Comparison of ENCODE assay signal across 9 cellular contexts in genomic region chr9:129178983-129179382, GRCh38. TPM values are rescaled to one million over a fixed set of nuclear protein-coding genes. Genes with fewer than 3 reads are reported as not detected.
A peak's percentile ranks its signal among the peaks of the same experiment; 100 is the strongest.
DNase-seq lines count a peak whose midpoint lies in the region; ATAC-seq and TF ChIP-seq lines count a peak whose summit lies in the region.
"Had no signal": no experiment of that assay in that cellular context is flagged by ENCODE, and none has a peak within 500 bp of the region (broad histone marks: within the 10 kb centered on the region; RNA-seq: fewer than 3 reads in every experiment).

No MANE protein-coding gene starts in this region.

- DNase-seq in left ventricle myocardium inferior (no peak), left cardiac atrium (no peak), NCI-H510A treated with DMSO at 0.1 percent for 48 hours (lab: John Stamatoyannopoulos, UW) (peak; percentile 68), hepatocyte (ENCODE audit: low spot score) (peak; percentile 90), thoracic aorta (ENCODE audit: low spot score) (no peak), foreskin keratinocyte (no peak), NCI-H2029 (lab: John Stamatoyannopoulos, UW) (no peak)

- H3K36me3 ChIP-seq in left ventricle myocardium inferior: no peaks in the 10 kb centered on the region
- H3K36me3 ChIP-seq in hepatocyte (replicated peaks; ENCODE audit: insufficient read depth, low read depth): no peaks in the 10 kb centered on the region
- H3K36me3 ChIP-seq in thoracic aorta: no peaks in the 10 kb centered on the region

- no peaks in the 10 kb centered on the region for H3K9me3 ChIP-seq in left ventricle myocardium inferior (replicated peaks)
- H3K9me3 ChIP-seq in hepatocyte (ENCODE audit: low read depth): no peaks in the 10 kb centered on the region
- no peaks in the 10 kb centered on the region for H3K9me3 ChIP-seq in thoracic aorta
- H3K9me3 ChIP-seq: esophagus muscularis mucosa had no signal

- no peak for TF ChIP-seq CTCF in left ventricle myocardium inferior (IDR thresholded peaks at IDR 0.05; ENCODE audit: borderline replicate concordance)
- no peak for TF ChIP-seq CTCF in hepatocyte (IDR thresholded peaks at IDR 0.05; ENCODE audit: poor library complexity)
- TF ChIP-seq CTCF in thoracic aorta (IDR thresholded peaks at IDR 0.05): no peak
- TF ChIP-seq CTCF in foreskin keratinocyte (conservative IDR thresholded peaks at IDR 0.05): no peak

- H3K4me3 ChIP-seq in left ventricle myocardium inferior: peak overlapping the region; percentile 92
- H3K4me3 ChIP-seq in hepatocyte: no peak overlapping the region
- H3K4me3 ChIP-seq in thoracic aorta: peak overlapping the region; percentile 98

- H3K9me2 ChIP-seq in hepatocyte (replicated peaks; ENCODE audit: insufficient read depth): no peaks in the 10 kb centered on the region

- H3K4me1 ChIP-seq in left ventricle myocardium inferior (peaks cover 45% of the 10 kb centered on the region), hepatocyte (ENCODE audit: insufficient read depth) (peaks cover 45% of the 10 kb centered on the region), thoracic aorta (ENCODE audit: control insufficient read depth in 1 of 2, low read depth in 2 of 2) (peaks cover 4 to 15% of the 10 kb centered on the region in 2 donors), foreskin keratinocyte (peaks cover 6% of the 10 kb centered on the region)

- H4K20me1 ChIP-seq in hepatocyte (ENCODE audit: insufficient read depth, poor library complexity, severe bottlenecking): no peaks in the 10 kb centered on the region

- WGBS in hepatocyte (ENCODE audit: low lambda C conversion rate, missing lambda C conversion rate): 23% methylated on average over 14 of the region's 14 CpGs

- H3K27ac ChIP-seq in left ventricle myocardium inferior (replicated peaks) (no peak overlapping the region), hepatocyte (peak overlapping the region; percentile 95), thoracic aorta (no peak overlapping the region), foreskin keratinocyte (no peak overlapping the region)

- H3K4me2 ChIP-seq in hepatocyte: peak overlapping the region; percentile 74

- H2AFZ ChIP-seq in hepatocyte: no peak overlapping the region

- H3K79me2 ChIP-seq in hepatocyte: peaks cover 14% of the 10 kb centered on the region

- H3K27me3 ChIP-seq in left ventricle myocardium inferior (ENCODE audit: low read depth) (no peaks in the 10 kb centered on the region), hepatocyte (no peaks in the 10 kb centered on the region), thoracic aorta (replicated peaks; ENCODE audit: insufficient read depth) (no peaks in the 10 kb centered on the region), foreskin keratinocyte (no peaks in the 10 kb centered on the region)
- H3K27me3 ChIP-seq: esophagus muscularis mucosa had no signal

- ATAC-seq in left cardiac atrium: no peak
- ATAC-seq in thoracic aorta (ENCODE audit: insufficient number of reproducible peaks, low FRiP score, low read depth): no peak
- no peak for ATAC-seq in foreskin keratinocyte
- no peak for ATAC-seq in HG02642 (IDR thresholded peaks at IDR 0.05; ENCODE audit: poor library complexity, unreplicated experiment)

- intact Hi-C loops in left ventricle myocardium inferior (cut with micrococcal nuclease): loop anchor here (10.0 kb wide), 1 partner anchor 306 kb away; no protein-coding TSS in a partner anchor
- intact Hi-C loops in left cardiac atrium (cut with DNase I): loop anchor here (10.0 kb wide), 4 partner anchors 76 to 436 kb away; no protein-coding TSS in a partner anchor

RNA-seq across cellular contexts. Expression of gene IER5L, which starts 0.9 kb away (rescaled TPM):
- total RNA-seq in left ventricle myocardium inferior (3.8 TPM), left cardiac atrium (10 to 100 TPM in 1 of 2 donors, 1 to 10 TPM in 1; 5.4 to 13.1 TPM), hepatocyte (34.5 and 38.0 TPM in 2 replicates), thoracic aorta (10 to 100 TPM; 65.4 to 81.2 TPM), foreskin keratinocyte (10.7 and 11.6 TPM in 2 replicates)
- polyA plus RNA-seq in hepatocyte (39.7 and 46.5 TPM in 2 replicates), foreskin keratinocyte (12.8 and 13.8 TPM in 2 replicates)

Comparison
In these comparisons a context has a peak if more than half of its experiments do, and no peak if none do; other contexts are left out.
1. DNase-seq: peak in NCI-H510A treated with DMSO at 0.1 percent for 48 hours (single experiment) and hepatocyte (single experiment); none in left ventricle myocardium inferior (single experiment), left cardiac atrium (single experiment), thoracic aorta (single experiment), foreskin keratinocyte (0 of 2) and NCI-H2029 (single experiment).